10 cellular contexts compared by ENCODE assay signal in the genomic region with DNA sequence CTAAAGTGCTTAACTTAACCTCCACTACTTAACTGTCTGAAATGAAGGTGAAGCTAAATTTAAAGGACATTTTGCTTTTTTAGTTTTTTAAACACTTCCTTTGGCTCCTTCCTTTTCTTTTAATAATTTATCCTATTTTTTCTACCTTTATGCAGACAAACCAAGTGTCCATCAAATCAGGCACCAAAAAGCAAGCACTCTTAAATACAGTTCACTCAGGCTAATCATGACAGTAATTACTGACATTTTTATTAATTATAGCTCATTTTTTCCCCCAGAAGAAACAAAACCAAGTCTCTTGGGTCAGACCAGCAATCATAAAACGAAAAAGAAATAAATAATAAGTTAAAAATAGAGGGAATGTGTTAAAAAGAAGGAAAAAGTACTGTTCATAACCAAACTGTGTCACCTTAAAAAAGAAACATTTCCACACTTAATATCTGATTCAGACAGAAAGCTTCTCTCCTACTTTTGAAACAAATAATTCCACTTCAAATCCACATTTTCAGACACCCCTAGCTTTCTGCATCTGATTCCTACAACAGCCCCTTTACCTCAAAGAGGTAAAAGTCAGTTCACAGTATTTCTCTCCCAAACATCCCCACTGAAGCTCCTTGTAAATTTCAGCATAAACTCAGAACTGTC. TPM values are rescaled to one million over a fixed set of nuclear protein-coding genes. Genes with fewer than 3 reads are reported as not detected.
DNase-seq lines count a peak whose midpoint lies in the region; ATAC-seq and TF ChIP-seq lines count a peak whose summit lies in the region.
"Had no signal": no experiment of that assay in that cellular context is flagged by ENCODE, and none has a peak within 500 bp of the region (broad histone marks: within the 10 kb centered on the region; RNA-seq: fewer than 3 reads in every experiment).

No MANE protein-coding gene starts in this region.

- peaks cover 45% of the 10 kb centered on the region for H3K27me3 ChIP-seq in left ventricle myocardium inferior (ENCODE audit: low read depth)
- H3K27me3 ChIP-seq in upper lobe of right lung, result peaks cover 25% of the 10 kb centered on the region

- peak overlapping the region; percentile 100 for H3K4me3 Mint-ChIP-seq in activated naive CD8-positive, alpha-beta T cell treated with anti-CD3 and anti-CD28 coated beads, Interleukin-2, amount 10 ng/mL, durations not matched to agents 7 days and 5 days

- H3K4me1 Mint-ChIP-seq in activated naive CD8-positive, alpha-beta T cell treated with anti-CD3 and anti-CD28 coated beads, Interleukin-2, amount 10 ng/mL, durations not matched to agents 7 days and 5 days, result peaks cover 16% of the 10 kb centered on the region

- H3K4me3 ChIP-seq in left ventricle myocardium inferior (peak overlapping the region; percentile 86), mesodermal cell (ENCODE audit: extremely low read depth, insufficient read depth, low read length, poor library complexity, severe bottlenecking) (peak overlapping the region; percentile 99), upper lobe of right lung (peak overlapping the region; percentile 77)
- H3K4me3 ChIP-seq: lung had no signal

- H3K4me1 ChIP-seq in left ventricle myocardium inferior (peaks cover 43% of the 10 kb centered on the region), mesodermal cell (ENCODE audit: control insufficient read depth, insufficient read depth, low read length, poor library complexity, severe bottlenecking) (peaks cover 17% of the 10 kb centered on the region), upper lobe of right lung (peaks cover 30% of the 10 kb centered on the region)

- H3K27me3 Mint-ChIP-seq in activated naive CD8-positive, alpha-beta T cell treated with anti-CD3 and anti-CD28 coated beads, Interleukin-2, amount 10 ng/mL, durations not matched to agents 7 days and 5 days, result peaks cover 9% of the 10 kb centered on the region

- no CpG with 5 or more reads among the region's 1 CpG for WGBS in mesodermal cell (ENCODE audit: insufficient coverage in 2 of 2), 2 experiments

- H3K27ac ChIP-seq in left ventricle myocardium inferior (replicated peaks), result peak overlapping the region; percentile 86
- no peak overlapping the region for H3K27ac ChIP-seq in mesodermal cell (ENCODE audit: low read depth, low read length, severe bottlenecking)
- no peak overlapping the region for H3K27ac ChIP-seq in upper lobe of right lung

- H3K36me3 ChIP-seq in left ventricle myocardium inferior (no peaks in the 10 kb centered on the region), mesodermal cell (ENCODE audit: control insufficient read depth, insufficient read depth, low read length) (no peaks in the 10 kb centered on the region), upper lobe of right lung (no peaks in the 10 kb centered on the region)

- H3K9me3 Mint-ChIP-seq in activated naive CD8-positive, alpha-beta T cell treated with anti-CD3 and anti-CD28 coated beads, Interleukin-2, amount 10 ng/mL, durations not matched to agents 7 days and 5 days, result no peaks in the 10 kb centered on the region

- peak overlapping the region; percentile 94 for H3K27ac Mint-ChIP-seq in activated naive CD8-positive, alpha-beta T cell treated with anti-CD3 and anti-CD28 coated beads, Interleukin-2, amount 10 ng/mL, durations not matched to agents 7 days and 5 days

- no peak for ATAC-seq in activated naive CD8-positive, alpha-beta T cell treated with anti-CD3 and anti-CD28 coated beads, Interleukin-2, amount 10 ng/mL, durations not matched to agents 7 days and 5 days (ENCODE audit: low read depth)
- ATAC-seq in upper lobe of right lung (no peak), GM21390 (IDR thresholded peaks at IDR 0.05; ENCODE audit: unreplicated experiment) (no peak)

- no peak for TF ChIP-seq CTCF in left ventricle myocardium inferior (IDR thresholded peaks at IDR 0.05; ENCODE audit: borderline replicate concordance)
- TF ChIP-seq CTCF in upper lobe of right lung (IDR thresholded peaks at IDR 0.05), result no peak

- H3K9me3 ChIP-seq in left ventricle myocardium inferior (replicated peaks) (no peaks in the 10 kb centered on the region), mesodermal cell (ENCODE audit: control insufficient read depth, low read length) (no peaks in the 10 kb centered on the region), upper lobe of right lung (no peaks in the 10 kb centered on the region)

- intact Hi-C loops in left ventricle myocardium inferior (cut with micrococcal nuclease), result no loop called here
- intact Hi-C loops in cardiac septum (cut with DNase I), result no loop called here
- intact Hi-C loops in upper lobe of right lung (cut with DNase I), result no loop called here
- intact Hi-C loops in posterior cingulate gyrus (cut with DNase I), result no loop called here

- no peaks in the 10 kb centered on the region for H3K36me3 Mint-ChIP-seq in activated naive CD8-positive, alpha-beta T cell treated with anti-CD3 and anti-CD28 coated beads, Interleukin-2, amount 10 ng/mL, durations not matched to agents 7 days and 5 days

- POLR2A ChIA-PET in activated naive CD8-positive, alpha-beta T cell treated with anti-CD3 and anti-CD28 coated beads, Interleukin-2, amount 10 ng/mL, durations not matched to agents 7 days and 5 days (lab: Charles Lee), result interaction anchor here (1.1 to 11.7 kb wide), 11 partner anchors 9 to 515 kb away, joined by 3 to 292 read pairs (median 29); a partner anchor contains a TSS

- DNase-seq in left ventricle myocardium inferior (no peak), cardiac septum (ENCODE audit: low spot score) (no peak), upper lobe of right lung (no peak), posterior cingulate gyrus (no peak), D341Med (ENCODE audit: low spot score) (no peak)
- DNase-seq in activated naive CD8-positive, alpha-beta T cell treated with anti-CD3 and anti-CD28 coated beads, Interleukin-2, amount 10 ng/mL, durations not matched to agents 7 days and 5 days, result no peak
- DNase-seq: Karpas-422 had no signal

RNA-seq across cellular contexts. Expression of a gene that starts 5.5 kb away (rescaled TPM):
- total RNA-seq in left ventricle myocardium inferior (283 TPM), cardiac septum (478 TPM), upper lobe of right lung (94.2 TPM)
- total RNA-seq in activated naive CD8-positive, alpha-beta T cell treated with anti-CD3 and anti-CD28 coated beads, Interleukin-2, amount 10 ng/mL, durations not matched to agents 7 days and 5 days, result 100 to 1,000 TPM; 417 to 438 TPM
- 66.2 TPM for polyA plus RNA-seq in mesodermal cell (2013, experiment 1 of 2)
- 66.9 TPM for polyA plus RNA-seq in mesodermal cell (2013, experiment 2 of 2)

RNA-seq across cellular contexts. Expression of a gene that starts 53.0 kb away (rescaled TPM):
- 13.6 TPM for total RNA-seq in left ventricle myocardium inferior
- total RNA-seq in cardiac septum, result 13.0 TPM
- 10 to 100 TPM in 1 of 2 experiments, 1 to 10 TPM in 1; 9.7 to 11.4 TPM for total RNA-seq in activated naive CD8-positive, alpha-beta T cell treated with anti-CD3 and anti-CD28 coated beads, Interleukin-2, amount 10 ng/mL, durations not matched to agents 7 days and 5 days
- 9.8 TPM for polyA plus RNA-seq in mesodermal cell (2013, experiment 1 of 2)
- polyA plus RNA-seq in mesodermal cell (2013, experiment 2 of 2), result 12.9 TPM
- 20.0 TPM for total RNA-seq in upper lobe of right lung
